In genomic region chr6:220736-221475, GRCh38 we compare ENCODE assay signal across 1 cellular context.
TF ChIP-seq lines count a peak whose summit lies in the region.

No MANE protein-coding gene starts in this region.

TF ChIP-seq in HepG2, 621 proteins besides CTCF, POLR2A, EP300 and RAD21 (continued from another document):
- TF ChIP-seq, protein P1, sequence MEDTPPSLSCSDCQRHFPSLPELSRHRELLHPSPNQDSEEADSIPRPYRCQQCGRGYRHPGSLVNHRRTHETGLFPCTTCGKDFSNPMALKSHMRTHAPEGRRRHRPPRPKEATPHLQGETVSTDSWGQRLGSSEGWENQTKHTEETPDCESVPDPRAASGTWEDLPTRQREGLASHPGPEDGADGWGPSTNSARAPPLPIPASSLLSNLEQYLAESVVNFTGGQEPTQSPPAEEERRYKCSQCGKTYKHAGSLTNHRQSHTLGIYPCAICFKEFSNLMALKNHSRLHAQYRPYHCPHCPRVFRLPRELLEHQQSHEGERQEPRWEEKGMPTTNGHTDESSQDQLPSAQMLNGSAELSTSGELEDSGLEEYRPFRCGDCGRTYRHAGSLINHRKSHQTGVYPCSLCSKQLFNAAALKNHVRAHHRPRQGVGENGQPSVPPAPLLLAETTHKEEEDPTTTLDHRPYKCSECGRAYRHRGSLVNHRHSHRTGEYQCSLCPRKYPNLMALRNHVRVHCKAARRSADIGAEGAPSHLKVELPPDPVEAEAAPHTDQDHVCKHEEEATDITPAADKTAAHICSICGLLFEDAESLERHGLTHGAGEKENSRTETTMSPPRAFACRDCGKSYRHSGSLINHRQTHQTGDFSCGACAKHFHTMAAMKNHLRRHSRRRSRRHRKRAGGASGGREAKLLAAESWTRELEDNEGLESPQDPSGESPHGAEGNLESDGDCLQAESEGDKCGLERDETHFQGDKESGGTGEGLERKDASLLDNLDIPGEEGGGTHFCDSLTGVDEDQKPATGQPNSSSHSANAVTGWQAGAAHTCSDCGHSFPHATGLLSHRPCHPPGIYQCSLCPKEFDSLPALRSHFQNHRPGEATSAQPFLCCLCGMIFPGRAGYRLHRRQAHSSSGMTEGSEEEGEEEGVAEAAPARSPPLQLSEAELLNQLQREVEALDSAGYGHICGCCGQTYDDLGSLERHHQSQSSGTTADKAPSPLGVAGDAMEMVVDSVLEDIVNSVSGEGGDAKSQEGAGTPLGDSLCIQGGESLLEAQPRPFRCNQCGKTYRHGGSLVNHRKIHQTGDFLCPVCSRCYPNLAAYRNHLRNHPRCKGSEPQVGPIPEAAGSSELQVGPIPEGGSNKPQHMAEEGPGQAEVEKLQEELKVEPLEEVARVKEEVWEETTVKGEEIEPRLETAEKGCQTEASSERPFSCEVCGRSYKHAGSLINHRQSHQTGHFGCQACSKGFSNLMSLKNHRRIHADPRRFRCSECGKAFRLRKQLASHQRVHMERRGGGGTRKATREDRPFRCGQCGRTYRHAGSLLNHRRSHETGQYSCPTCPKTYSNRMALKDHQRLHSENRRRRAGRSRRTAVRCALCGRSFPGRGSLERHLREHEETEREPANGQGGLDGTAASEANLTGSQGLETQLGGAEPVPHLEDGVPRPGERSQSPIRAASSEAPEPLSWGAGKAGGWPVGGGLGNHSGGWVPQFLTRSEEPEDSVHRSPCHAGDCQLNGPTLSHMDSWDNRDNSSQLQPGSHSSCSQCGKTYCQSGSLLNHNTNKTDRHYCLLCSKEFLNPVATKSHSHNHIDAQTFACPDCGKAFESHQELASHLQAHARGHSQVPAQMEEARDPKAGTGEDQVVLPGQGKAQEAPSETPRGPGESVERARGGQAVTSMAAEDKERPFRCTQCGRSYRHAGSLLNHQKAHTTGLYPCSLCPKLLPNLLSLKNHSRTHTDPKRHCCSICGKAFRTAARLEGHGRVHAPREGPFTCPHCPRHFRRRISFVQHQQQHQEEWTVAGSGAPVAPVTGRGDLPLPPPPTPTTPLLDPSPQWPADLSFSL (CRISPR knock-in tag; IDR thresholded peaks at IDR 0.05): no peak
- TF ChIP-seq NR1H2 (CRISPR knock-in tag; IDR thresholded peaks at IDR 0.05; ENCODE audit: borderline replicate concordance, low read depth) (no peak), ZNF441 (CRISPR knock-in tag; IDR thresholded peaks at IDR 0.05; ENCODE audit: borderline replicate concordance) (0 out of 2 replicates have a peak, but pooled peaks have one; percentile 22), ZC3H4 (CRISPR knock-in tag; IDR thresholded peaks at IDR 0.05; ENCODE audit: borderline replicate concordance) (peak; percentile 81; the same call in 1 of the 2 replicates)
